ENCODE assay signal across 1 cellular context in genomic region chr3:158456114-158456513, GRCh38.
TF ChIP-seq lines count a peak whose summit lies in the region.

No MANE protein-coding gene starts in this region.

TF ChIP-seq in WTC11, 78 proteins besides CTCF, POLR2A, EP300 and RAD21 (continued from another document):
- TF ChIP-seq, protein P1, sequence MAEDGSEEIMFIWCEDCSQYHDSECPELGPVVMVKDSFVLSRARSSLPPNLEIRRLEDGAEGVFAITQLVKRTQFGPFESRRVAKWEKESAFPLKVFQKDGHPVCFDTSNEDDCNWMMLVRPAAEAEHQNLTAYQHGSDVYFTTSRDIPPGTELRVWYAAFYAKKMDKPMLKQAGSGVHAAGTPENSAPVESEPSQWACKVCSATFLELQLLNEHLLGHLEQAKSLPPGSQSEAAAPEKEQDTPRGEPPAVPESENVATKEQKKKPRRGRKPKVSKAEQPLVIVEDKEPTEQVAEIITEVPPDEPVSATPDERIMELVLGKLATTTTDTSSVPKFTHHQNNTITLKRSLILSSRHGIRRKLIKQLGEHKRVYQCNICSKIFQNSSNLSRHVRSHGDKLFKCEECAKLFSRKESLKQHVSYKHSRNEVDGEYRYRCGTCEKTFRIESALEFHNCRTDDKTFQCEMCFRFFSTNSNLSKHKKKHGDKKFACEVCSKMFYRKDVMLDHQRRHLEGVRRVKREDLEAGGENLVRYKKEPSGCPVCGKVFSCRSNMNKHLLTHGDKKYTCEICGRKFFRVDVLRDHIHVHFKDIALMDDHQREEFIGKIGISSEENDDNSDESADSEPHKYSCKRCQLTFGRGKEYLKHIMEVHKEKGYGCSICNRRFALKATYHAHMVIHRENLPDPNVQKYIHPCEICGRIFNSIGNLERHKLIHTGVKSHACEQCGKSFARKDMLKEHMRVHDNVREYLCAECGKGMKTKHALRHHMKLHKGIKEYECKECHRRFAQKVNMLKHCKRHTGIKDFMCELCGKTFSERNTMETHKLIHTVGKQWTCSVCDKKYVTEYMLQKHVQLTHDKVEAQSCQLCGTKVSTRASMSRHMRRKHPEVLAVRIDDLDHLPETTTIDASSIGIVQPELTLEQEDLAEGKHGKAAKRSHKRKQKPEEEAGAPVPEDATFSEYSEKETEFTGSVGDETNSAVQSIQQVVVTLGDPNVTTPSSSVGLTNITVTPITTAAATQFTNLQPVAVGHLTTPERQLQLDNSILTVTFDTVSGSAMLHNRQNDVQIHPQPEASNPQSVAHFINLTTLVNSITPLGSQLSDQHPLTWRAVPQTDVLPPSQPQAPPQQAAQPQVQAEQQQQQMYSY (CRISPR knock-in tag; IDR thresholded peaks at IDR 0.05) = no peak
- TF ChIP-seq ZBTB21 (CRISPR knock-in tag; IDR thresholded peaks at IDR 0.05; ENCODE audit: borderline replicate concordance) (no peak), AFF4 (CRISPR knock-in tag; IDR thresholded peaks at IDR 0.05; ENCODE audit: borderline replicate concordance) (no peak), ATF1 (CRISPR knock-in tag; IDR thresholded peaks at IDR 0.05) (no peak), MLX (CRISPR knock-in tag; IDR thresholded peaks at IDR 0.05) (no peak), ZNF219 (CRISPR knock-in tag; IDR thresholded peaks at IDR 0.05; ENCODE audit: borderline replicate concordance) (no peak)
